ENCODE assay signal across 22 cellular contexts in the genomic region with DNA sequence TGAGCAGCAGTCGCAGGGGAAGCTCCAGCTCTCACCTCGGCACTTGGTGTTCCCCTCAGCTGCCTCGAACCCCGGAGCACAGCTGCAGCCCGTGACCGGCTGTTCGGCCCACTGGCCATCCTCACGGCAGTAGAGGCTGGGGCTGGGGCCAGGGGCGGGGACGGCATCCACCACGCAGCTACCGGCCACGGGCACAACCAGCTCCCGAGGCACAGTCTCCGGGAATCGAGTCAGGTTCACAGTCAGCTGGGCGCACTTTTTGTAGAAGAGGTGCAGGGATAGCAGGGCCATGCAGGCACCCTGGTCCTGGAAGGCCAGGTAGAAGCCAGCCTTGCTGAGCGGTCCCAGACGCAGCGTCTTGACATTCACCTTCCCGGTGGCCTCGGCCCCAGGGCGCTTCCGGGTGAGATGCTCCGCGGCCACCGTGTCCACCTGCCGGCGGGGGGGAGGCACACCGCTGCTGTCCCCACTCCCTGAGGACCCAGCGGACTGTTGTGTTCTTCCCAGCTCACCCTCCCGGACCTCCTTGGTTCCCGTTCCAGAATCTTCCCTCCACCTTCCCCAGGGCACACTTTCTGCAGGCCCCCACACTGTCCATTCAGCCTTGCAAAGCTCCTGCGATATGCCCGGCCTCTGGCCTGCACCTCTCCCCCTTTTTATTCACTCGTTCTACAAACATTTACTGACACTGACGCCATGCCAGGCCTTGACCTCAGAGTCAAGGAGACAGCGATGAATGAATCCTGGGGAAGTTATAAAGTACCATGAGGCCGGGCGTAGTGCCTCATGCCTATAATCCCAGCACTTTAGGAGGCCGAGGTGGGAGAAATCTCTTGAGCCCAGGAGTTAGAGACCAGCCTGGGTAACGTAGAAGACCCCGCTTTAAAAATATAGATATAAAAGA. TPM values are rescaled to one million over a fixed set of nuclear protein-coding genes. Genes with fewer than 3 reads are reported as not detected.
DNase-seq lines count a peak whose midpoint lies in the region; ATAC-seq and TF ChIP-seq lines count a peak whose summit lies in the region.
"Had no signal": no experiment of that assay in that cellular context is flagged by ENCODE, and none has a peak within 500 bp of the region (broad histone marks: within the 10 kb centered on the region; RNA-seq: fewer than 3 reads in every experiment).

No MANE protein-coding gene starts in this region.

- no peak overlapping the region for H3K27ac Mint-ChIP-seq in GM23338
- H3K27ac Mint-ChIP-seq: B cell had no signal

- H3K27me3 Mint-ChIP-seq in GM23338 (ENCODE audit: insufficient read depth, low read depth, poor library complexity), result peaks cover 16% of the 10 kb centered on the region

- H3K4me1 Mint-ChIP-seq in GM23338, result peaks cover 15% of the 10 kb centered on the region

- H4K20me1 ChIP-seq in GM23338 (replicated peaks; ENCODE audit: insufficient read depth), result peaks cover 36% of the 10 kb centered on the region
- peaks cover 3% of the 10 kb centered on the region for H4K20me1 ChIP-seq in osteoblast (ENCODE audit: insufficient read depth, low read length)

- peaks cover 81% of the 10 kb centered on the region for H3K36me3 Mint-ChIP-seq in GM23338 (ENCODE audit: low read depth)

- H2AFZ ChIP-seq in GM23338, result no peak overlapping the region
- no peak overlapping the region for H2AFZ ChIP-seq in osteoblast (ENCODE audit: low read length)
- H2AFZ ChIP-seq: PC-9 had no signal

- TF ChIP-seq CTCF in GM23338 (conservative IDR thresholded peaks at IDR 0.05; ENCODE audit: low read depth in 2 of 2) (no peak), osteoblast (IDR thresholded peaks at IDR 0.05; ENCODE audit: extremely low read depth, low read depth, low read length) (no peak)

- H3K4me1 ChIP-seq in GM23338 (ENCODE audit: insufficient read depth), result 0 out of 2 replicates have a peak, but pooled peaks cover 6% of the 10 kb centered on the region
- peaks cover 19% of the 10 kb centered on the region for H3K4me1 ChIP-seq in osteoblast (ENCODE audit: insufficient read depth, low read length)

- H3K4me3 Mint-ChIP-seq in GM23338, result no peak overlapping the region
- H3K4me3 Mint-ChIP-seq: B cell had no signal

- no peaks in the 10 kb centered on the region for H3K9me2 ChIP-seq in GM23338 (ENCODE audit: insufficient read depth)

- peak; percentile 2 for DNase-seq in AG08396 (ENCODE audit: low spot score)
- DNase-seq in GM23338 (ENCODE audit: low spot score), result no peak
- peak; percentile 0 for DNase-seq in iPS-NIHi7 (ENCODE audit: extremely low spot score)
- peak; percentile 53 for DNase-seq in osteoblast (ENCODE audit: insufficient read length, low spot score, missing footprints)
- DNase-seq in H4 (ENCODE audit: low spot score), result no peak
- no peak for DNase-seq in RKO (ENCODE audit: low spot score)
- no peak for DNase-seq in globus pallidus (ENCODE audit: low spot score)
- DNase-seq: DMS 273 treated with DMSO at 0.1 percent for 48 hours, DND-41, KBM-7, NCI-H1092, NCI-H1436, NCI-H1930, NCI-H2227 treated with DMSO at 0.1 percent for 48 hours, NCI-H510A, NCI-H748 treated with DMSO at 0.1 percent for 48 hours, PC-9 had no signal

- H3K27me3 ChIP-seq in GM23338 (ENCODE audit: insufficient read depth) (no peaks in the 10 kb centered on the region), osteoblast (ENCODE audit: insufficient read depth, low read length) (no peaks in the 10 kb centered on the region)

- H3K27ac ChIP-seq in GM23338 (ENCODE audit: low read depth) (peak overlapping the region; percentile 72; the same call in 1 of the 2 replicates), osteoblast (ENCODE audit: low read depth, low read length) (no peak overlapping the region)
- H3K27ac ChIP-seq: HL-60, PC-9 had no signal

- H3K79me2 ChIP-seq in GM23338 (replicated peaks; ENCODE audit: insufficient read depth), result peaks cover 46% of the 10 kb centered on the region
- H3K79me2 ChIP-seq in osteoblast (ENCODE audit: insufficient read depth, low read length), result peaks cover 11% of the 10 kb centered on the region

- H3K4me2 ChIP-seq in GM23338 (no peak overlapping the region), osteoblast (ENCODE audit: insufficient read depth, low read length) (no peak overlapping the region)
- H3K4me2 ChIP-seq: PC-9 had no signal

- H3K4me3 ChIP-seq in GM23338 (no peak overlapping the region), osteoblast (ENCODE audit: insufficient read depth, low read length) (no peak overlapping the region)
- H3K4me3 ChIP-seq: GM12878, HAP-1, PC-9 had no signal

- H3K9me3 ChIP-seq in osteoblast (ENCODE audit: low read depth, low read length), result no peaks in the 10 kb centered on the region
- H3K9me3 ChIP-seq: HAP-1 had no signal

- H3F3A ChIP-seq in GM23338 (replicated peaks; ENCODE audit: low read depth), result 0 out of 2 replicates have a peak, but pooled peaks cover 9% of the 10 kb centered on the region

- ATAC-seq in GM23338, result no peak
- ATAC-seq: GM12878, SK-N-SH treated with all-trans-retinoic acid at 6 μM for 48 hours had no signal

- H3K36me3 ChIP-seq in GM23338 (ENCODE audit: insufficient read depth) (peaks cover 47% of the 10 kb centered on the region), osteoblast (ENCODE audit: insufficient read depth, low read length) (no peaks in the 10 kb centered on the region)

- H3K9me3 Mint-ChIP-seq in GM23338, result no peaks in the 10 kb centered on the region

TF ChIP-seq in GM23338, 12 proteins besides CTCF, POLR2A, EP300 and RAD21 (continues in another document):
- TF ChIP-seq EZH2 (IDR thresholded peaks at IDR 0.05; ENCODE audit: low read depth, unreplicated experiment), result no peak
- no peak for TF ChIP-seq CREB1 (CRISPR knock-in tag; IDR thresholded peaks at IDR 0.05; ENCODE audit: low read depth)
- no peak for TF ChIP-seq ZNF331 (CRISPR knock-in tag; IDR thresholded peaks at IDR 0.05; ENCODE audit: low read depth)

RNA-seq across cellular contexts. Expression of a gene that starts 4.8 kb away (rescaled TPM):
- total RNA-seq in GM23338 (2014; rRNA removed; shearing (Covaris generic)), result 145 and 164 TPM in 2 replicates
- 22.6 and 23.3 TPM in 2 replicates for polyA plus RNA-seq in GM23338 (2016; fragmentation: Nextera tagmentation; extraction: Ambion mirVana)
- total RNA-seq in osteoblast, result 41.8 and 47.0 TPM in 2 replicates
- total RNA-seq in H4 (2014; rRNA removed; shearing (Covaris generic)), result 29.9 and 37.1 TPM in 2 replicates

RNA-seq across cellular contexts. Expression of a gene that starts 30.0 kb away (rescaled TPM):
- total RNA-seq in GM23338 (2014; rRNA removed; shearing (Covaris generic)), result 32.3 and 39.9 TPM in 2 replicates
- 9.7 and 10.3 TPM in 2 replicates for polyA plus RNA-seq in GM23338 (2016; fragmentation: Nextera tagmentation; extraction: Ambion mirVana)
- 19.5 and 20.0 TPM in 2 replicates for total RNA-seq in osteoblast
- total RNA-seq in H4 (2014; rRNA removed; shearing (Covaris generic)), result 4.9 and 5.6 TPM in 2 replicates

RNA-seq across cellular contexts. Expression of a gene that starts 44.7 kb away (rescaled TPM):
- total RNA-seq in GM23338 (2014; rRNA removed; shearing (Covaris generic)), result 106 and 112 TPM in 2 replicates
- polyA plus RNA-seq in GM23338 (2016; fragmentation: Nextera tagmentation; extraction: Ambion mirVana), result 44.6 and 45.0 TPM in 2 replicates
- 115 TPM in 2 replicates for total RNA-seq in osteoblast
- total RNA-seq in H4 (2014; rRNA removed; shearing (Covaris generic)), result 78.5 and 95.5 TPM in 2 replicates

RNA-seq across cellular contexts. Expression of a gene that starts 52.4 kb away (rescaled TPM):
- 98.3 and 113 TPM in 2 replicates for total RNA-seq in GM23338 (2014; rRNA removed; shearing (Covaris generic))
- 125 and 140 TPM in 2 replicates for polyA plus RNA-seq in GM23338 (2016; fragmentation: Nextera tagmentation; extraction: Ambion mirVana)
- 31.2 and 42.0 TPM in 2 replicates for total RNA-seq in osteoblast
- 44.3 and 46.8 TPM in 2 replicates for total RNA-seq in H4 (2014; rRNA removed; shearing (Covaris generic))

Comparison
In these comparisons a context has a peak if more than half of its experiments do, and no peak if none do; other contexts are left out.
1. DNase-seq: peak in AG08396 (single experiment), iPS-NIHi7 (single experiment) and osteoblast (single experiment); none in GM23338 (single experiment), H4 (single experiment), RKO (single experiment) and globus pallidus (single experiment).